8 cellular contexts compared by ENCODE assay signal in genomic region chr9:14251146-14252071, GRCh38.
DNase-seq lines count a peak whose midpoint lies in the region; ATAC-seq and TF ChIP-seq lines count a peak whose summit lies in the region.

No MANE protein-coding gene starts in this region.

- ATAC-seq in lung (ENCODE audit: insufficient read depth, low FRiP score) = peak; percentile 64
- peak; percentile 74 for ATAC-seq in aorta (ENCODE audit: low FRiP score)

- DNase-seq in Calu3 = peak; percentile 76
- peak; percentile 97 for DNase-seq in NCI-H2196 (lab: John Stamatoyannopoulos, UW; ENCODE audit: unreplicated experiment)
- peak; percentile 55 for DNase-seq in dedifferentiated amniotic fluid mesenchymal stem cell (ENCODE audit: extremely low spot score)
- peak; percentile 90 for DNase-seq in lung (ENCODE audit: low spot score)
- DNase-seq in aorta = peak; percentile 79 to 86
- DNase-seq in RKO (ENCODE audit: low spot score) = no peak
- no peak for DNase-seq in DMS114 treated with DMSO at 0.1 percent for 48 hours (lab: John Stamatoyannopoulos, UW; ENCODE audit: unreplicated experiment)
- no peak for DNase-seq in erythroblast (lab: John Stamatoyannopoulos, UW)

- H3K27me3 ChIP-seq in lung (ENCODE audit: control insufficient read depth, insufficient read depth) (no peaks in the 10 kb centered on the region), aorta (ENCODE audit: control insufficient read depth in 1 of 2, insufficient read depth in 2 of 2, low read length in 1 of 2) (no peaks in the 10 kb centered on the region)

- H3K36me3 Mint-ChIP-seq in Calu3 (ENCODE audit: insufficient read depth, unreplicated experiment) = peaks cover 15% of the 10 kb centered on the region

- H3K4me1 ChIP-seq in lung (ENCODE audit: control insufficient read depth in 2 of 2, insufficient read depth in 2 of 2, low read length in 2 of 2) (peaks cover 6 to 17% of the 10 kb centered on the region in 2 donors), aorta (ENCODE audit: control insufficient read depth in 1 of 2, insufficient read depth in 2 of 2, low read length in 2 of 2) (peaks cover 3 to 16% of the 10 kb centered on the region in 2 donors)

- CTCF ChIA-PET in Calu3 (lab: Charles Lee) = no interaction called here

- H3K27ac Mint-ChIP-seq in Calu3 (ENCODE audit: unreplicated experiment) = peak overlapping the region; percentile 69

- WGBS in lung, 2 donors = 33 to 67% methylated on average over 10 of the region's 10 CpGs
- 2 to 5% methylated on average over 10 of the region's 10 CpGs for WGBS in aorta, 2 donors

- peaks cover 21% of the 10 kb centered on the region for H3K4me1 Mint-ChIP-seq in Calu3 (ENCODE audit: low read depth, unreplicated experiment)

- H3K36me3 ChIP-seq in lung (ENCODE audit: control insufficient read depth in 2 of 2, insufficient read depth in 2 of 2, low read length in 2 of 2) = no peaks in the 10 kb centered on the region
- no peaks in the 10 kb centered on the region for H3K36me3 ChIP-seq in aorta (ENCODE audit: control insufficient read depth in 1 of 2, insufficient read depth in 2 of 2, low read length in 1 of 2)

- no TSS peak for BruUV-seq in Calu3 (replicated peaks; lab: Mats Ljungman, UMichigan)

- H3K9me3 Mint-ChIP-seq in Calu3 (ENCODE audit: low read depth, unreplicated experiment) = no peaks in the 10 kb centered on the region

- peak overlapping the region; percentile 83 to 91 for H3K27ac ChIP-seq in lung (ENCODE audit: low read depth in 1 of 2, low read length in 1 of 2)
- H3K27ac ChIP-seq in aorta (ENCODE audit: low read depth in 1 of 2, low read length in 2 of 2) = peak overlapping the region in 1 of 2 donors; percentile 96

- no peaks in the 10 kb centered on the region for H3K27me3 Mint-ChIP-seq in Calu3 (ENCODE audit: unreplicated experiment)

- no peaks in the 10 kb centered on the region for H3K9me3 ChIP-seq in lung (ENCODE audit: control insufficient read depth in 2 of 2, insufficient read depth in 1 of 2, low read length in 1 of 2)
- H3K9me3 ChIP-seq in aorta (ENCODE audit: control insufficient read depth, low read length) = no peaks in the 10 kb centered on the region

- TF ChIP-seq CTCF in Calu3 (IDR thresholded peaks at IDR 0.05; ENCODE audit: unreplicated experiment) = no peak
- TF ChIP-seq CTCF in lung (IDR thresholded peaks at IDR 0.05; ENCODE audit: control extremely low read depth, extremely low read depth) = no peak

- H3K4me3 Mint-ChIP-seq in Calu3 (ENCODE audit: low read depth, unreplicated experiment) = peak overlapping the region; percentile 45

- intact Hi-C loops in Calu3 (cut with micrococcal nuclease; ENCODE audit: unreplicated experiment) = loop anchor here (2.0 to 10.0 kb wide), 2 partner anchors 39 to 53 kb away; no protein-coding TSS in a partner anchor
- intact Hi-C loops in aorta (cut with DNase I) = loop anchor here (10.0 kb wide), 2 partner anchors 53 to 63 kb away; partner anchors contain the start of gene NFIB (in 1 of the 2)

- no peak for TF ChIP-seq POLR2A in erythroblast (IDR thresholded peaks at IDR 0.05; ENCODE audit: low read length)

- H3K4me3 ChIP-seq in lung (no peak overlapping the region), aorta (ENCODE audit: low read length in 2 of 2) (no peak overlapping the region)

Comparison
In these comparisons a context has a peak if more than half of its experiments do, and no peak if none do; other contexts are left out.
1. DNase-seq: peak in Calu3 (single experiment), NCI-H2196 (single experiment), dedifferentiated amniotic fluid mesenchymal stem cell (single experiment), lung (single experiment) and aorta (2 of 2); none in RKO (single experiment), DMS114 treated with DMSO at 0.1 percent for 48 hours (single experiment) and erythroblast (0 of 2).